In the genomic region with DNA sequence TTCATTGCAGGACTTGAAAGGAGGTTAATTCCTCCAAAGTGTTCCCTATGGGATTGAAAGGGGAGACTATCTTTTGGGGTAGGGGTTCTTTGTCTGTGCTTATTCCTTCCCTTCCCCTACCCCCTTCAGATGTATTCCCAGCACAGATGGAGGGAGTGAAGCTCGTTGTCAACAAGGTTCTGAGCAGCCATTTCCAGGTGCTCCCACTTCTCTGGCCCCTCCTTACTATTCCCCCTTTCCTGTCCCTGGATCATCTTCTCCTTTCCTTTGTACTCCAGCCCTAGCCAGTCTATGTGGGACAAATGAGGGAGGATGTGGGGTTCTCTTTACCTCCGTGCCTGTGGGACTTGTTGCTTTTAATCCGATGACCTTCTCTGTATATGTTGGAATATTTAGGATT, we compare ENCODE assay signal across 9 cellular contexts. TPM values are rescaled to one million over a fixed set of nuclear protein-coding genes. Genes with fewer than 3 reads are reported as not detected.
A peak's percentile ranks its signal among the peaks of the same experiment; 100 is the strongest.
DNase-seq lines count a peak whose midpoint lies in the region; ATAC-seq, FAIRE-seq and TF ChIP-seq lines count a peak whose summit lies in the region.
"Had no signal": no experiment of that assay in that cellular context is flagged by ENCODE, and none has a peak within 500 bp of the region (broad histone marks: within the 10 kb centered on the region; RNA-seq: fewer than 3 reads in every experiment).

No MANE protein-coding gene starts in this region.

- H3K79me2 ChIP-seq in K562 (ENCODE audit: control insufficient read depth, insufficient read depth, low read length) (peaks cover 19% of the 10 kb centered on the region), mesendoderm (ENCODE audit: control insufficient read depth, insufficient read depth, low read length) (no peaks in the 10 kb centered on the region)

- no peak overlapping the region for H3K18ac ChIP-seq in mesendoderm (ENCODE audit: low read length)

- no peak for DNase-seq in A673 (ENCODE audit: low spot score)
- DNase-seq in K562 (ENCODE audit: extremely low read depth in 1 of 4, low spot score in 3 of 4): peak in 3 of 4 experiments; percentile 27 to 40 (median 35)
- DNase-seq in mesendoderm: no peak
- no peak for DNase-seq in middle frontal gyrus (ENCODE audit: extremely low spot score, low spot score)
- no peak for DNase-seq in T1000 (lab: John Stamatoyannopoulos, UW)

- peak overlapping the region; percentile 91 for H2AK5ac ChIP-seq in mesendoderm (ENCODE audit: low read length)

- no peak for TF ChIP-seq EP300 in K562 (IDR thresholded peaks at IDR 0.05; ENCODE audit: low read length)

- H3K27ac ChIP-seq in A673 (ENCODE audit: low read depth, low read length, poor library complexity, severe bottlenecking) (peak overlapping the region; percentile 68), HUES6 (ENCODE audit: low read depth, low read length) (no peak overlapping the region; the same call in 1 of the 2 replicates), K562 (ENCODE audit: extremely low read depth, low read depth, low read length) (peak overlapping the region; percentile 79), mesendoderm (ENCODE audit: low read depth, low read length) (no peak overlapping the region)

- POLR2A ChIA-PET in A673 (lab: Charles Lee; ENCODE audit: low non-redundant PET): no interaction called here
- POLR2A ChIA-PET in K562 (lab: Yijun Ruan, JAX): interaction anchor here (0.6 to 2.1 kb wide), 4 partner anchors 12 to 122 kb away, joined by 3 to 7 read pairs (median 3); a partner anchor contains a TSS

- CTCF ChIA-PET in A673 (lab: Charles Lee): no interaction called here
- CTCF ChIA-PET in K562 (lab: Yijun Ruan, JAX; ENCODE audit: low intra/inter-chr PET ratio): interaction anchor here (0.7 to 1.1 kb wide), 4 partner anchors 65 to 155 kb away, joined by 3 to 7 read pairs (median 6); no protein-coding TSS in a partner anchor

- no peak for TF ChIP-seq CTCF in A673 (conservative IDR thresholded peaks at IDR 0.05; ENCODE audit: low read depth, low read length)
- no peak for TF ChIP-seq CTCF in K562 (IDR thresholded peaks at IDR 0.05 in 2 of 3, conservative IDR thresholded peaks at IDR 0.05 in 1 of 3; ENCODE audit: insufficient read depth in 2 of 3, low read depth in 1 of 3, low read length in 3 of 3)

- H4K20me1 ChIP-seq in K562 (replicated peaks; ENCODE audit: control insufficient read depth, insufficient read depth, low read length): no peaks in the 10 kb centered on the region

- no peaks in the 10 kb centered on the region for H3K9me1 ChIP-seq in K562 (ENCODE audit: control insufficient read depth, insufficient read depth, low read length)

- in situ Hi-C loops in K562 (cut with MboI): loop anchor here (5.0 kb wide), 1 partner anchor 156 kb away; no protein-coding TSS in a partner anchor

- peak overlapping the region; percentile 87 for H2AFZ ChIP-seq in K562 (ENCODE audit: low read depth, low read length)

- H3K9me3 ChIP-seq in A673 (ENCODE audit: low read depth, low read length, poor library complexity, severe bottlenecking): no peaks in the 10 kb centered on the region
- no peaks in the 10 kb centered on the region for H3K9me3 ChIP-seq in HUES6 (ENCODE audit: control insufficient read depth, insufficient read depth, low read depth, low read length)
- no peaks in the 10 kb centered on the region for H3K9me3 ChIP-seq in K562 (replicated peaks; ENCODE audit: control insufficient read depth, insufficient read depth, low read depth, low read length)

- TF ChIP-seq RAD21 in K562 (CRISPR knock-in tag; conservative IDR thresholded peaks at IDR 0.05 in 1 of 2, IDR thresholded peaks at IDR 0.05 in 1 of 2): no peak

- H3K9ac ChIP-seq in HUES6 (ENCODE audit: low read length) (peak overlapping the region; percentile 54), K562 (ENCODE audit: insufficient read depth in 1 of 2, low read depth in 2 of 2, low read length in 2 of 2) (peak overlapping the region; percentile 76 to 93), mesendoderm (ENCODE audit: low read length) (peak overlapping the region; percentile 84)

- ATAC-seq in K562: peak; percentile 2; the same call in 2 of the 3 replicates
- ATAC-seq in HG03342 (IDR thresholded peaks at IDR 0.05; ENCODE audit: unreplicated experiment): no peak
- no peak for ATAC-seq in GM21529 (IDR thresholded peaks at IDR 0.05; ENCODE audit: unreplicated experiment)

- peak overlapping the region; percentile 60 for H4K8ac ChIP-seq in mesendoderm (ENCODE audit: low read depth, low read length)

- H4K5ac ChIP-seq in mesendoderm (ENCODE audit: low read length): no peak overlapping the region

- H3K4me2 ChIP-seq in K562 (ENCODE audit: insufficient read depth, low read length): peak overlapping the region; percentile 97
- peak overlapping the region; percentile 85 for H3K4me2 ChIP-seq in mesendoderm (ENCODE audit: low read length)

- H2BK15ac ChIP-seq in mesendoderm (replicated peaks; ENCODE audit: low read depth): no peak overlapping the region

- H3K79me1 ChIP-seq in mesendoderm (ENCODE audit: low read length): no peaks in the 10 kb centered on the region

- 0% methylated on average over 3 of the region's 3 CpGs for WGBS in K562 (ENCODE audit: insufficient coverage, low coverage, missing lambda C conversion rate)
- WGBS in mesendoderm (ENCODE audit: extremely low coverage, insufficient coverage, low lambda C conversion rate): no CpG with 5 or more reads among the region's 3 CpGs

- H3K4me3 ChIP-seq in A673 (ENCODE audit: low read depth, low read length, poor library complexity, severe bottlenecking): peak overlapping the region; percentile 78
- H3K4me3 ChIP-seq in HUES6 (ENCODE audit: low read depth, low read length): peak overlapping the region; percentile 96
- peak overlapping the region; percentile 70 for H3K4me3 ChIP-seq in K562
- H3K4me3 ChIP-seq in mesendoderm (ENCODE audit: low read length): no peak overlapping the region

- TF ChIP-seq POLR2A in K562 (conservative IDR thresholded peaks at IDR 0.05): peak; percentile 27; the same call in 1 of the 2 replicates

- H3K27me3 ChIP-seq in A673 (replicated peaks; ENCODE audit: insufficient read depth, low read depth, low read length, poor library complexity) (no peaks in the 10 kb centered on the region), HUES6 (ENCODE audit: control insufficient read depth, insufficient read depth, low read length) (no peaks in the 10 kb centered on the region), K562 (ENCODE audit: control insufficient read depth in 2 of 2, insufficient read depth in 2 of 2, low read length in 2 of 2) (no peaks in the 10 kb centered on the region), mesendoderm (ENCODE audit: insufficient read depth, low read length, poor library complexity) (no peaks in the 10 kb centered on the region)

- H3K23ac ChIP-seq in mesendoderm (ENCODE audit: low read length): no peak overlapping the region

- H3K56ac ChIP-seq in mesendoderm (ENCODE audit: low read length): peak overlapping the region; percentile 96

- H3K36me3 ChIP-seq in A673 (ENCODE audit: insufficient read depth, low read length, poor library complexity, severe bottlenecking) (peaks cover 16% of the 10 kb centered on the region), HUES6 (ENCODE audit: control insufficient read depth, insufficient read depth, low read length) (peaks cover 25% of the 10 kb centered on the region), K562 (ENCODE audit: control insufficient read depth, insufficient read depth, low read length) (peaks cover 37% of the 10 kb centered on the region), mesendoderm (ENCODE audit: control insufficient read depth, insufficient read depth, low read length) (no peaks in the 10 kb centered on the region)

- H2BK120ac ChIP-seq in mesendoderm (ENCODE audit: low read depth, low read length): no peak overlapping the region

- peaks cover 18% of the 10 kb centered on the region for H3K4me1 ChIP-seq in A673 (ENCODE audit: insufficient read depth, low read length, poor library complexity, severe bottlenecking)
- peaks cover 26% of the 10 kb centered on the region for H3K4me1 ChIP-seq in HUES6 (ENCODE audit: control insufficient read depth, insufficient read depth, low read length)
- peaks cover 15 to 16% of the 10 kb centered on the region in 2 experiments; a peak in 3 of 5 replicates for H3K4me1 ChIP-seq in K562 (replicated peaks in 1 of 2; ENCODE audit: control insufficient read depth in 2 of 2, insufficient read depth in 2 of 2, low read length in 2 of 2)
- peaks cover 3% of the 10 kb centered on the region for H3K4me1 ChIP-seq in mesendoderm (ENCODE audit: control insufficient read depth, low read depth, low read length)

- H3K4ac ChIP-seq in mesendoderm (ENCODE audit: low read depth, low read length): no peak overlapping the region

- no peak overlapping the region for H2BK5ac ChIP-seq in mesendoderm (ENCODE audit: low read length)

- no peak for FAIRE-seq in K562 (lab: Jason Lieb, UNC)

- BruUV-seq in A673 (replicated peaks; lab: Mats Ljungman, UMichigan) (no TSS peak), K562 (replicated peaks; lab: Mats Ljungman, UMichigan) (no TSS peak)

- intact Hi-C loops in A673 (cut with micrococcal nuclease; ENCODE audit: unreplicated experiment): loop anchor here (1.0 to 5.0 kb wide), 2 partner anchors 65 to 156 kb away; no protein-coding TSS in a partner anchor
- intact Hi-C loops in K562 (cut with micrococcal nuclease): loop anchor here (2.0 to 5.0 kb wide), 4 partner anchors 64 to 156 kb away; a partner anchor contains a TSS

RNA-seq across cellular contexts. Expression of a gene that starts 0.9 kb away (rescaled TPM):
- total RNA-seq in A673 (2021): 14.0 TPM in 2 replicates
- total RNA-seq in K562 (2011; cell fraction: chromatin; rRNA removed; ENCODE audit: low replicate concordance): 32.6 and 66.6 TPM in 2 replicates
- 47.7 and 47.8 TPM in 2 replicates for total RNA-seq in K562 (2011; cell fraction: nucleolus; rRNA removed)
- 44.7 and 48.8 TPM in 2 replicates for total RNA-seq in K562 (2011; cell fraction: nucleoplasm; rRNA removed)
- total RNA-seq in K562 (2014; rRNA removed): 21.9 and 27.6 TPM in 2 replicates
- 27.7 and 29.2 TPM in 2 replicates for total RNA-seq in K562 (2014; rRNA removed; fragmentation: Illumina TruSeq; extraction: Trizol)
- 24.2 and 25.2 TPM in 2 replicates for total RNA-seq in K562 (2015; rRNA removed; fragmentation: Illumina TruSeq; extraction: Trizol)
- 27.4 and 27.7 TPM in 2 replicates for total RNA-seq in K562 (2021)
- 18.9 and 20.2 TPM in 2 replicates for polyA plus RNA-seq in K562 (2011; rRNA removed)
- 23.3 and 28.0 TPM in 2 replicates for polyA plus RNA-seq in K562 (2011; cell fraction: cytosol; rRNA removed)
- polyA plus RNA-seq in K562 (2011; cell fraction: nucleus; rRNA removed): 36.3 and 36.4 TPM in 2 replicates
- polyA plus RNA-seq in K562 (2012): 18.3 and 24.6 TPM in 2 replicates
- polyA plus RNA-seq in K562 (2014; fragmentation: Illumina TruSeq; extraction: Trizol): 33.4 and 33.6 TPM in 2 replicates
- polyA plus RNA-seq in K562 (2014; fragmentation: Nextera tagmentation; extraction: Ambion mirVana): 10 to 100 TPM in 1 of 2 experiments, 1 to 10 TPM in 1; 9.6 to 12.9 TPM
- 27.5 and 34.9 TPM in 2 replicates for polyA plus RNA-seq in K562 (2014; rRNA removed)
- polyA minus RNA-seq in K562 (2011; rRNA and poly(A)+ RNA removed): 29.7 and 30.1 TPM in 2 replicates
- polyA minus RNA-seq in K562 (2011; cell fraction: cytosol; rRNA and poly(A)+ RNA removed): 11.1 and 12.7 TPM in 2 replicates
- 20.7 and 35.2 TPM in 2 replicates for polyA minus RNA-seq in K562 (2011; cell fraction: nucleus; rRNA and poly(A)+ RNA removed)
- 12.4 TPM for polyA plus RNA-seq in mesendoderm (2013, experiment 1 of 2)
- polyA plus RNA-seq in mesendoderm (2013, experiment 2 of 2): 12.1 TPM

RNA-seq across cellular contexts. Expression of a gene that starts 3.3 kb away (rescaled TPM):
- total RNA-seq in A673 (2021) (not detected in 2 replicates), K562 (2014; rRNA removed) (0.41 TPM in 1 of 2 replicates, not detected in the other), K562 (2014; rRNA removed; fragmentation: Illumina TruSeq; extraction: Trizol) (not detected in 2 replicates), K562 (2015; rRNA removed; fragmentation: Illumina TruSeq; extraction: Trizol) (0.54 TPM in 1 of 2 replicates, not detected in the other), K562 (2021) (0.64 and 2.6 TPM in 2 replicates)
- total RNA-seq in K562 (2011; cell fraction: chromatin; rRNA removed; ENCODE audit: low replicate concordance): not detected in 2 replicates
- not detected in 2 replicates for total RNA-seq in K562 (2011; cell fraction: nucleolus; rRNA removed)
- 1.2 TPM in 1 of 2 replicates, not detected in the other for total RNA-seq in K562 (2011; cell fraction: nucleoplasm; rRNA removed)
- polyA plus RNA-seq in K562 (2011; rRNA removed) (0.50 TPM in 1 of 2 replicates, not detected in the other), K562 (2014; fragmentation: Illumina TruSeq; extraction: Trizol) (1.1 TPM in 1 of 2 replicates, not detected in the other), K562 (2014; fragmentation: Nextera tagmentation; extraction: Ambion mirVana) (1 to 10 TPM in 1 of 2 experiments, under 1 TPM in 1; 0.93 to 1.6 TPM), K562 (2014; rRNA removed) (not detected in 2 replicates)
- 0.50 TPM in 1 of 2 replicates, not detected in the other for polyA plus RNA-seq in K562 (2011; cell fraction: cytosol; rRNA removed)
- polyA plus RNA-seq in K562 (2011; cell fraction: nucleus; rRNA removed): not detected in 2 replicates
- polyA plus RNA-seq in K562 (2012): 0.27 and 1.2 TPM in 2 replicates
- polyA minus RNA-seq in K562 (2011; rRNA and poly(A)+ RNA removed): 1.4 TPM in 1 of 2 replicates, not detected in the other
- 19.8 TPM in 1 of 2 replicates, not detected in the other for polyA minus RNA-seq in K562 (2011; cell fraction: cytosol; rRNA and poly(A)+ RNA removed)
- not detected in 2 replicates for polyA minus RNA-seq in K562 (2011; cell fraction: nucleus; rRNA and poly(A)+ RNA removed)
- polyA plus RNA-seq in mesendoderm (2013, experiment 1 of 2): 0.60 TPM
- polyA plus RNA-seq in mesendoderm (2013, experiment 2 of 2): 0.50 TPM
- total RNA-seq: myocyte had no signal

RNA-seq across cellular contexts. Expression of a gene that starts 11.2 kb away (rescaled TPM):
- total RNA-seq in A673 (2021) (not detected in 2 replicates), K562 (2014; rRNA removed) (not detected in 2 replicates), K562 (2014; rRNA removed; fragmentation: Illumina TruSeq; extraction: Trizol) (not detected in 2 replicates), K562 (2015; rRNA removed; fragmentation: Illumina TruSeq; extraction: Trizol) (not detected in 2 replicates), K562 (2021) (not detected in 2 replicates)
- not detected in 2 replicates for total RNA-seq in K562 (2011; cell fraction: chromatin; rRNA removed; ENCODE audit: low replicate concordance)
- total RNA-seq in K562 (2011; cell fraction: nucleolus; rRNA removed): not detected in 2 replicates
- total RNA-seq in K562 (2011; cell fraction: nucleoplasm; rRNA removed): not detected in 2 replicates
- polyA plus RNA-seq in K562 (2011; rRNA removed) (not detected in 2 replicates), K562 (2014; fragmentation: Illumina TruSeq; extraction: Trizol) (not detected in 2 replicates), K562 (2014; fragmentation: Nextera tagmentation; extraction: Ambion mirVana) (under 1 TPM in 1 of 2 experiments, not detected in 1; 0.11 TPM), K562 (2014; rRNA removed) (not detected in 2 replicates)
- not detected in 2 replicates for polyA plus RNA-seq in K562 (2011; cell fraction: cytosol; rRNA removed)
- not detected in 2 replicates for polyA plus RNA-seq in K562 (2011; cell fraction: nucleus; rRNA removed)
- polyA plus RNA-seq in K562 (2012): 0.52 and 0.61 TPM in 2 replicates
- not detected in 2 replicates for polyA minus RNA-seq in K562 (2011; rRNA and poly(A)+ RNA removed)
- polyA minus RNA-seq in K562 (2011; cell fraction: cytosol; rRNA and poly(A)+ RNA removed): not detected in 2 replicates
- not detected in 2 replicates for polyA minus RNA-seq in K562 (2011; cell fraction: nucleus; rRNA and poly(A)+ RNA removed)
- not detected for polyA plus RNA-seq in mesendoderm (2013, experiment 1 of 2)
- not detected for polyA plus RNA-seq in mesendoderm (2013, experiment 2 of 2)
- total RNA-seq: myocyte had no signal

RNA-seq across cellular contexts. Expression of a gene that starts 11.7 kb away (rescaled TPM):
- total RNA-seq in A673 (2021) (1.2 and 1.5 TPM in 2 replicates), K562 (2014; rRNA removed) (0.29 TPM in 1 of 2 replicates, not detected in the other), K562 (2014; rRNA removed; fragmentation: Illumina TruSeq; extraction: Trizol) (not detected in 2 replicates), K562 (2015; rRNA removed; fragmentation: Illumina TruSeq; extraction: Trizol) (0.69 and 0.98 TPM in 2 replicates), K562 (2021) (0.31 TPM in 1 of 2 replicates, not detected in the other)
- 0.95 TPM in 1 of 2 replicates, not detected in the other for total RNA-seq in K562 (2011; cell fraction: chromatin; rRNA removed; ENCODE audit: low replicate concordance)
- total RNA-seq in K562 (2011; cell fraction: nucleolus; rRNA removed): not detected in 2 replicates
- not detected in 2 replicates for total RNA-seq in K562 (2011; cell fraction: nucleoplasm; rRNA removed)
- polyA plus RNA-seq in K562 (2011; rRNA removed) (0.15 and 0.24 TPM in 2 replicates), K562 (2014; fragmentation: Illumina TruSeq; extraction: Trizol) (0.30 TPM in 1 of 2 replicates, not detected in the other), K562 (2014; fragmentation: Nextera tagmentation; extraction: Ambion mirVana) (under 1 TPM; 0.31 to 0.46 TPM), K562 (2014; rRNA removed) (0.27 and 0.47 TPM in 2 replicates)
- polyA plus RNA-seq in K562 (2011; cell fraction: cytosol; rRNA removed): 0.24 and 0.32 TPM in 2 replicates
- 0.55 and 1.3 TPM in 2 replicates for polyA plus RNA-seq in K562 (2011; cell fraction: nucleus; rRNA removed)
- 1.7 and 9.0 TPM in 2 replicates for polyA plus RNA-seq in K562 (2012)
- polyA minus RNA-seq in K562 (2011; rRNA and poly(A)+ RNA removed): 0.46 TPM in 1 of 2 replicates, not detected in the other
- not detected in 2 replicates for polyA minus RNA-seq in K562 (2011; cell fraction: cytosol; rRNA and poly(A)+ RNA removed)
- polyA minus RNA-seq in K562 (2011; cell fraction: nucleus; rRNA and poly(A)+ RNA removed): not detected in 2 replicates
- 0.56 TPM for polyA plus RNA-seq in mesendoderm (2013, experiment 1 of 2)
- polyA plus RNA-seq in mesendoderm (2013, experiment 2 of 2): 0.80 TPM
- total RNA-seq: myocyte had no signal

RNA-seq across cellular contexts. Expression of a gene that starts 24.6 kb away (rescaled TPM):
- 123 and 133 TPM in 2 replicates for total RNA-seq in A673 (2021)
- 139 and 181 TPM in 2 replicates for total RNA-seq in K562 (2011; cell fraction: chromatin; rRNA removed; ENCODE audit: low replicate concordance)
- total RNA-seq in K562 (2011; cell fraction: nucleolus; rRNA removed): 123 and 138 TPM in 2 replicates
- 118 and 147 TPM in 2 replicates for total RNA-seq in K562 (2011; cell fraction: nucleoplasm; rRNA removed)
- 158 and 175 TPM in 2 replicates for total RNA-seq in K562 (2014; rRNA removed)
- 106 and 109 TPM in 2 replicates for total RNA-seq in K562 (2014; rRNA removed; fragmentation: Illumina TruSeq; extraction: Trizol)
- total RNA-seq in K562 (2015; rRNA removed; fragmentation: Illumina TruSeq; extraction: Trizol): 147 TPM in 2 replicates
- 86.7 and 87.5 TPM in 2 replicates for total RNA-seq in K562 (2021)
- polyA plus RNA-seq in K562 (2011; rRNA removed): 174 and 176 TPM in 2 replicates
- 141 and 175 TPM in 2 replicates for polyA plus RNA-seq in K562 (2011; cell fraction: cytosol; rRNA removed)
- polyA plus RNA-seq in K562 (2011; cell fraction: nucleus; rRNA removed): 131 and 205 TPM in 2 replicates
- polyA plus RNA-seq in K562 (2012): 110 and 131 TPM in 2 replicates
- polyA plus RNA-seq in K562 (2014; fragmentation: Illumina TruSeq; extraction: Trizol): 140 and 141 TPM in 2 replicates
- polyA plus RNA-seq in K562 (2014; fragmentation: Nextera tagmentation; extraction: Ambion mirVana): 100 to 1,000 TPM in 1 of 2 experiments, 10 to 100 TPM in 1; 70.0 to 115 TPM
- 172 and 181 TPM in 2 replicates for polyA plus RNA-seq in K562 (2014; rRNA removed)
- polyA minus RNA-seq in K562 (2011; rRNA and poly(A)+ RNA removed): 175 and 239 TPM in 2 replicates
- 73.7 and 96.6 TPM in 2 replicates for polyA minus RNA-seq in K562 (2011; cell fraction: cytosol; rRNA and poly(A)+ RNA removed)
- polyA minus RNA-seq in K562 (2011; cell fraction: nucleus; rRNA and poly(A)+ RNA removed): 55.5 and 93.4 TPM in 2 replicates
- polyA plus RNA-seq in mesendoderm (2013, experiment 1 of 2): 35.6 TPM
- 35.4 TPM for polyA plus RNA-seq in mesendoderm (2013, experiment 2 of 2)

Comparison
In these comparisons a context has a peak if more than half of its experiments do, and no peak if none do; other contexts are left out.
1. DNase-seq: peak in K562 (3 of 4); none in A673 (single experiment), mesendoderm (single experiment), middle frontal gyrus (single experiment) and T1000 (single experiment).
2. H3K27ac ChIP-seq: peak in A673 (single experiment) and K562 (single experiment); none in HUES6 (single experiment) and mesendoderm (single experiment).
3. Peak in every context shown above with its lines, with median percentiles within 50 percentile points of each other: H3K9ac ChIP-seq.